Comparison of ENCODE assay signal across 8 cellular contexts in the genomic region with DNA sequence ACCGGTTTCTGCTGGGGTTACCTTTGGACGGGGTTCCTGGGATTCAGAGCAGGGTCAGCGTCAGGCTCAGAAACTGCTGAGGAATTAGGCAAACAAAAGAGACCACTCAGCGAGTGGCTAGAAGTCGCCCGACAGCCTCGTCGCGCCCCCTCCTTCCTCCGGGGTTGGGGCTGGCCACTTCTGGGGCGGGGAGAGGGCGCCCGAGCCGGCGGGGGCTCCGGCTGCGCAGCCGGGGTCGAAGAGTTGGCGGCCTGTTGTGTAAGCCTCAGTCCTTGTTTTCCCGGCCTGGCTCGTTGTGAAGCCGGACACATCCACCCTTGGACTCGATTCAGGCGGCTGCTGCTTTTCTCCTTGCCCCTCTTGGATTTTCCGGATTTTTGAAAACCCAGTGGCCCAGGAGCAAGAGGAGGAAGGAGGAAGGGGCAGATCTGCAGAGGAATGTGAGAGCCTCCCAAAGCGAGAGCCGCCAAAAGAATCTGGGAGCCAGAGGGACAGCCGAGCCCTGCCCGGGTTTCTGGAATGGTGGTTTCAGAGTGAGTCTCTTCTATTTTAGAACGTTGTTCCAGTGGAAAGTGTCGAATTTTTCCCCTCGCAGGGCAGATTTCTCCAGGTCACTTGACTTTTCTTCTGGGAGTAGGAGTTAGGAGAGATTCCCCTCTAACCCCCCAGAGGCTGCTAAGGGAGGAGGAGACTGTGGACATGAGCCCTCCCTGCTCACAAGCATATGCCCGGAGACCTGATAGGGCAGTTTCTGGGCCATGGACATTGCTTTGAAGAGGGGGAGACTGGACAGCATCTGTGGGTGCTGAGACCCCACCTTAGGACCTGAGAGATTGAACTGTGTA. TPM values are rescaled to one million over a fixed set of nuclear protein-coding genes. Genes with fewer than 3 reads are reported as not detected.
DNase-seq lines count a peak whose midpoint lies in the region; ATAC-seq, FAIRE-seq and TF ChIP-seq lines count a peak whose summit lies in the region.

No MANE protein-coding gene starts in this region.

- no peak for TF ChIP-seq POLR2A in A549 (IDR thresholded peaks at IDR 0.05; ENCODE audit: low read length)
- TF ChIP-seq POLR2A in sigmoid colon (IDR thresholded peaks at IDR 0.05), result no peak

- H3K4me2 ChIP-seq in A549, result peak overlapping the region; percentile 90

- no peak for FAIRE-seq in A549 (lab: Jason Lieb, UNC)

- no peaks in the 10 kb centered on the region for H3K9me3 ChIP-seq in A549
- no peaks in the 10 kb centered on the region for H3K9me3 ChIP-seq in HEK293 (ENCODE audit: control insufficient read depth, insufficient read depth, low read depth, low read length)
- H3K9me3 ChIP-seq in iPS DF 6.9 (ENCODE audit: control insufficient read depth, insufficient read depth, low read length), result no peaks in the 10 kb centered on the region
- H3K9me3 ChIP-seq in sigmoid colon, result no peaks in the 10 kb centered on the region

- H3K27ac ChIP-seq in A549 (peak overlapping the region; percentile 91 to 94), HEK293 (ENCODE audit: extremely low read depth, low read depth, low read length) (peak overlapping the region; percentile 74; the same call in 1 of the 2 replicates), iPS DF 6.9 (ENCODE audit: low read length) (no peak overlapping the region), sigmoid colon (peak overlapping the region; percentile 94 to 98 (median 97))

- TF ChIP-seq EP300 in A549 (IDR thresholded peaks at IDR 0.05) (no peak), sigmoid colon (IDR thresholded peaks at IDR 0.05) (no peak)

- ATAC-seq in A549 (peak; percentile 11 to 49; a peak in 5 of 6 replicates), HG02610 (IDR thresholded peaks at IDR 0.05; ENCODE audit: unreplicated experiment) (no peak), HG03457 (IDR thresholded peaks at IDR 0.05; ENCODE audit: unreplicated experiment) (no peak), HG03039 (IDR thresholded peaks at IDR 0.05; ENCODE audit: unreplicated experiment) (no peak)

- intact Hi-C loops in sigmoid colon (cut with DNase I), result loop anchor here (5.0 kb wide), 1 partner anchor 89 kb away; no protein-coding TSS in a partner anchor

- H3K4me3 ChIP-seq in A549 (peak overlapping the region; percentile 75), HEK293 (ENCODE audit: low read depth, low read length) (peak overlapping the region; percentile 73), iPS DF 6.9 (ENCODE audit: low read length) (peak overlapping the region; percentile 69; the same call in 1 of the 2 replicates), sigmoid colon (peak overlapping the region; percentile 77 to 87 (median 78))

- H3K4me1 ChIP-seq in A549 (peaks cover 41% of the 10 kb centered on the region), HEK293 (ENCODE audit: control insufficient read depth, insufficient read depth, low read length) (no peaks in the 10 kb centered on the region), iPS DF 6.9 (ENCODE audit: control insufficient read depth, insufficient read depth, low read length) (peaks cover 9% of the 10 kb centered on the region), sigmoid colon (peaks cover 0 to 61% (median 58%) of the 10 kb centered on the region in 4 donors)

- 7% methylated on average over 32 of the region's 34 CpGs for WGBS in A549 (ENCODE audit: missing lambda C conversion rate)
- no CpG with 5 or more reads among the region's 34 CpGs for WGBS in iPS DF 6.9 (ENCODE audit: insufficient coverage, insufficient read length)
- WGBS in sigmoid colon, 2 donors, result 3 to 12% methylated on average over 34 of the region's 34 CpGs

- no peak; the same call in 1 of the 3 replicates for TF ChIP-seq CTCF in A549 (IDR thresholded peaks at IDR 0.05)
- 0 out of 2 replicates have a peak, but pooled peaks have one; percentile 5 for TF ChIP-seq CTCF in HEK293 (tag by site-specific recombination; IDR thresholded peaks at IDR 0.05)
- peak in 1 of 4 experiments; percentile 2 for TF ChIP-seq CTCF in sigmoid colon (IDR thresholded peaks at IDR 0.05)

- peaks cover 0 to 10% of the 10 kb centered on the region in 2 experiments; a peak in 1 of 3 replicates for H3K36me3 ChIP-seq in HEK293 (ENCODE audit: control insufficient read depth in 2 of 2, insufficient read depth in 1 of 2, low read length in 2 of 2)
- H3K36me3 ChIP-seq in iPS DF 6.9 (ENCODE audit: control insufficient read depth, insufficient read depth, low read length), result no peaks in the 10 kb centered on the region; the same call in 1 of the 2 replicates
- no peaks in the 10 kb centered on the region for H3K36me3 ChIP-seq in sigmoid colon

- H3K27me3 ChIP-seq in iPS DF 6.9 (ENCODE audit: control insufficient read depth, insufficient read depth, low read length) (no peaks in the 10 kb centered on the region; the same call in 1 of the 2 replicates), sigmoid colon (no peaks in the 10 kb centered on the region)

- POLR2A ChIA-PET in A549 (lab: Yijun Ruan, JAX) (interaction anchor here (0.7 to 2.4 kb wide), 13 partner anchors 8 to 280 kb away, joined by 3 to 22 read pairs (median 5); partner anchors contain the start of genes IMP3, MAN2C1, SIN3A and SNUPN), HEK293 (lab: Yijun Ruan, JAX) (interaction anchor here (0.5 to 2.6 kb wide), 18 partner anchors 10 to 1619 kb away, joined by 3 to 24 read pairs (median 8); partner anchors contain the start of genes MAN2C1, PTPN9, SIN3A and SNUPN)

- DNase-seq in A549 (ENCODE audit: low read depth in 1 of 2, low spot score in 1 of 2), result peak in 1 of 2 experiments; percentile 48
- peak in 37 of 58 donors; percentile 16 to 68 (median 45) for DNase-seq in anterior cingulate cortex (lab: John Stamatoyannopoulos, UW)
- no peak for DNase-seq in iPS DF 6.9 (ENCODE audit: low read depth, low spot score)
- DNase-seq in sigmoid colon, result peak; percentile 82

- TF ChIP-seq RAD21 in A549 (conservative IDR thresholded peaks at IDR 0.05 in 1 of 2, IDR thresholded peaks at IDR 0.05 in 1 of 2), result no peak

- CTCF ChIA-PET in A549 (lab: Yijun Ruan, JAX), result interaction anchor here (0.6 to 9.8 kb wide), 20 partner anchors 9 to 411 kb away, joined by 3 to 98 read pairs (median 7); partner anchors contain the start of genes IMP3 and MAN2C1
- CTCF ChIA-PET in HEK293 (lab: Yijun Ruan, JAX), result interaction anchor here (0.6 to 2.9 kb wide), 10 partner anchors 11 to 314 kb away, joined by 3 to 22 read pairs (median 4); partner anchors contain the start of genes MAN2C1 and SNUPN

TF ChIP-seq in A549, 52 proteins besides CTCF, POLR2A, EP300 and RAD21 (continues in another document):
- TF ChIP-seq RNF2 (IDR thresholded peaks at IDR 0.05; ENCODE audit: borderline replicate concordance, low read depth) (no peak), ZFP36 (IDR thresholded peaks at IDR 0.05; ENCODE audit: borderline replicate concordance, partially characterized antibody) (no peak), HOXB5 (CRISPR knock-in tag; IDR thresholded peaks at IDR 0.05) (no peak), CBX8 (IDR thresholded peaks at IDR 0.05) (no peak)
- TF ChIP-seq, protein P1, sequence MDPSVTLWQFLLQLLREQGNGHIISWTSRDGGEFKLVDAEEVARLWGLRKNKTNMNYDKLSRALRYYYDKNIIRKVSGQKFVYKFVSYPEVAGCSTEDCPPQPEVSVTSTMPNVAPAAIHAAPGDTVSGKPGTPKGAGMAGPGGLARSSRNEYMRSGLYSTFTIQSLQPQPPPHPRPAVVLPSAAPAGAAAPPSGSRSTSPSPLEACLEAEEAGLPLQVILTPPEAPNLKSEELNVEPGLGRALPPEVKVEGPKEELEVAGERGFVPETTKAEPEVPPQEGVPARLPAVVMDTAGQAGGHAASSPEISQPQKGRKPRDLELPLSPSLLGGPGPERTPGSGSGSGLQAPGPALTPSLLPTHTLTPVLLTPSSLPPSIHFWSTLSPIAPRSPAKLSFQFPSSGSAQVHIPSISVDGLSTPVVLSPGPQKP (IDR thresholded peaks at IDR 0.05; ENCODE audit: low read depth, low read length), result no peak

TF ChIP-seq in HEK293, 187 proteins besides CTCF, POLR2A, EP300 and RAD21 (continues in another document):
- no peak for TF ChIP-seq KLF17 (tag by site-specific recombination; IDR thresholded peaks at IDR 0.05)
- no peak for TF ChIP-seq ZNF629 (tag by site-specific recombination; IDR thresholded peaks at IDR 0.05)
- TF ChIP-seq ZNF501 (tag by site-specific recombination; IDR thresholded peaks at IDR 0.05), result 0 out of 2 replicates have a peak, but pooled peaks have one; percentile 41

RNA-seq across cellular contexts. Expression of gene SNX33, which starts 0.7 kb away (rescaled TPM):
- 8.4 and 10.7 TPM in 2 replicates for polyA plus RNA-seq in A549 (2011; rRNA removed)
- 5.3 and 7.3 TPM in 2 replicates for polyA plus RNA-seq in A549 (2012; cell fraction: cytosol; rRNA removed)
- polyA plus RNA-seq in A549 (2012; cell fraction: nucleus; rRNA removed), result 9.0 and 10.2 TPM in 2 replicates
- 8.1 to 11.6 TPM (median 11.2 TPM) in 3 replicates for polyA plus RNA-seq in A549 (2017; fragmentation: RNase III; extraction: RNeasy Plus Mini Kit Qiagen cat#74134 plus additional on column Dnase treatment)
- 19.7 and 21.2 TPM in 2 replicates for polyA minus RNA-seq in A549 (2011; rRNA and poly(A)+ RNA removed)
- 10 to 100 TPM; 20.1 to 32.7 (median 25.8) TPM for total RNA-seq in sigmoid colon
- 10 to 100 TPM in 2 of 3 donors, 1 to 10 TPM in 1; 9.0 to 20.9 (median 12.7) TPM for polyA plus RNA-seq in sigmoid colon

RNA-seq across cellular contexts. Expression of gene IMP3, which starts 8.4 kb away (rescaled TPM):
- polyA plus RNA-seq in A549 (2011; rRNA removed) (80.6 and 94.7 TPM in 2 replicates), A549 (2017; fragmentation: RNase III; extraction: RNeasy Plus Mini Kit Qiagen cat#74134 plus additional on column Dnase treatment) (87.1 to 90.0 TPM (median 88.6 TPM) in 3 replicates), sigmoid colon (10 to 100 TPM; 58.3 to 94.1 (median 62.0) TPM)
- polyA plus RNA-seq in A549 (2012; cell fraction: cytosol; rRNA removed), result 152 and 188 TPM in 2 replicates
- polyA plus RNA-seq in A549 (2012; cell fraction: nucleus; rRNA removed), result 182 and 230 TPM in 2 replicates
- polyA minus RNA-seq in A549 (2011; rRNA and poly(A)+ RNA removed), result 24.8 and 25.0 TPM in 2 replicates
- total RNA-seq in sigmoid colon, result 100 to 1,000 TPM in 1 of 4 donors, 10 to 100 TPM in 3; 55.4 to 117 (median 84.3) TPM

RNA-seq across cellular contexts. Expression of gene SNUPN, which starts 22.9 kb away (rescaled TPM):
- polyA plus RNA-seq in A549 (2011; rRNA removed) (33.6 and 38.5 TPM in 2 replicates), A549 (2017; fragmentation: RNase III; extraction: RNeasy Plus Mini Kit Qiagen cat#74134 plus additional on column Dnase treatment) (29.2 to 30.1 TPM (median 30.1 TPM) in 3 replicates), sigmoid colon (10 to 100 TPM; 20.4 to 25.0 (median 20.8) TPM)
- 21.7 and 25.1 TPM in 2 replicates for polyA plus RNA-seq in A549 (2012; cell fraction: cytosol; rRNA removed)
- polyA plus RNA-seq in A549 (2012; cell fraction: nucleus; rRNA removed), result 11.1 and 16.7 TPM in 2 replicates
- 16.4 and 18.2 TPM in 2 replicates for polyA minus RNA-seq in A549 (2011; rRNA and poly(A)+ RNA removed)
- 10 to 100 TPM; 15.3 to 28.6 (median 21.9) TPM for total RNA-seq in sigmoid colon

Comparison
In these comparisons a context has a peak if more than half of its experiments do, and no peak if none do; other contexts are left out.
1. ATAC-seq: peak in A549 (2 of 2); none in HG02610 (single experiment), HG03457 (single experiment) and HG03039 (single experiment).
2. Of the 5 proteins assayed by ChIP-seq in both HEK293 and A549: peak only in HEK293: CTCF and PBX3; only in A549: none; in both: none; in neither: 3.
3. Peak in every context shown above with its lines, with median percentiles within 50 percentile points of each other: H3K4me3 ChIP-seq.